ENCODE assay signal across 20 cellular contexts in the genomic region with DNA sequence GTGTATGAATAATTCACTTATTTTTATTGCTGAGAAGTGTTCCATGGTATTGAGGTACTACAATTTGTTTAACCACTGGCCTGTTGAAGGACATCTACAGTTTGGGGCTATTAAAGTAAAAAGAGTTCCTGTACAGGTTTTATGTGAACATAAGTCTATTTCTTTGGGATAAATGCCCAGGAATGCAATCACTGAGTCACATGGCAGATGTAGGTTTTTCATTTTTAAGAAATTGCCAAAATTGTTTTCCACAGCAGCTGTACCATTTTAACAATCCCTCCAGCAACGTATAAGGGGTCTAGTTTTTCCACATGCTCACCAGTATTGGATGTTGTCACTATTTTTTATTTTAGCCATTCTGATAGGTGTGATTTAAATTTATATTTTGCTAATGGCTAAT.
"Had no signal": no experiment of that assay in that cellular context is flagged by ENCODE, and none has a peak within 500 bp of the region (broad histone marks: within the 10 kb centered on the region; RNA-seq: fewer than 3 reads in every experiment).

No MANE protein-coding gene starts in this region.

- FAIRE-seq: colon had no signal

- DNase-seq: activated CD4-positive, alpha-beta memory T cell treated with anti-CD3 and anti-CD28 coated beads, Interleukin-2, amount 10 ng/mL, durations not matched to agents 7 days and 5 days; activated CD4-positive, alpha-beta T cell treated with anti-CD3 and anti-CD28 coated beads, Interleukin-2, amount 10 ng/mL, durations not matched to agents 24 days and 14 days; activated effector memory CD4-positive, alpha-beta T cell treated with Interleukin-2 at 50 U/mL for 16 hours; activated naive CD4-positive, alpha-beta T cell treated with anti-CD3 and anti-CD28 coated beads, Interleukin-2, amount 10 ng/mL, durations not matched to agents 7 days and 5 days; activated naive CD8-positive, alpha-beta T cell treated with anti-CD3 and anti-CD28 coated beads, Interleukin-2, amount 50 U/mL, for 24 hours; activated T-cell treated with anti-CD3 and anti-CD28 coated beads, Interleukin-2, amount 50 U/mL, for 72 hours; central memory CD4-positive, alpha-beta T cell; effector memory CD4-positive, alpha-beta T cell; glutamatergic neuron; islet precursor cell; mucosa of descending colon; nephron progenitor cell; retina; stimulated activated CD4-positive, alpha-beta T cell treated with anti-CD3 and anti-CD28 coated beads, Interleukin-4, amount 100 ng/mL, for 24 hours; stimulated activated naive CD4-positive, alpha-beta T cell treated with Interleukin-2 at 50 U/mL for 16 hours had no signal

- H3K27ac Mint-ChIP-seq: activated CD4-positive, alpha-beta memory T cell treated with anti-CD3 and anti-CD28 coated beads, Interleukin-2, amount 10 ng/mL, durations not matched to agents 7 days and 5 days; activated CD4-positive, alpha-beta T cell treated with anti-CD3 and anti-CD28 coated beads, Interleukin-2, amount 10 ng/mL, durations not matched to agents 24 days and 14 days; activated naive CD4-positive, alpha-beta T cell treated with anti-CD3 and anti-CD28 coated beads, Interleukin-2, amount 10 ng/mL, durations not matched to agents 7 days and 5 days; activated naive CD8-positive, alpha-beta T cell treated with anti-CD3 and anti-CD28 coated beads, Interleukin-2, amount 50 U/mL, for 24 hours; activated T-cell treated with anti-CD3 and anti-CD28 coated beads, Interleukin-2, amount 50 U/mL, for 72 hours; type B pancreatic cell had no signal

- H3K36me3 ChIP-seq: thoracic aorta, vagina had no signal

- H3K27ac ChIP-seq: thoracic aorta, vagina had no signal

- H3K27me3 Mint-ChIP-seq: activated CD4-positive, alpha-beta memory T cell treated with anti-CD3 and anti-CD28 coated beads, Interleukin-2, amount 10 ng/mL, durations not matched to agents 7 days and 5 days; activated naive CD4-positive, alpha-beta T cell treated with anti-CD3 and anti-CD28 coated beads, Interleukin-2, amount 10 ng/mL, durations not matched to agents 7 days and 5 days; activated naive CD8-positive, alpha-beta T cell treated with anti-CD3 and anti-CD28 coated beads, Interleukin-2, amount 50 U/mL, for 24 hours; type B pancreatic cell had no signal

- H3K27me3 ChIP-seq: vagina had no signal

- H3K36me3 Mint-ChIP-seq: activated naive CD4-positive, alpha-beta T cell treated with anti-CD3 and anti-CD28 coated beads, Interleukin-2, amount 10 ng/mL, durations not matched to agents 7 days and 5 days had no signal

- H3K9me3 Mint-ChIP-seq: activated CD4-positive, alpha-beta memory T cell treated with anti-CD3 and anti-CD28 coated beads, Interleukin-2, amount 10 ng/mL, durations not matched to agents 7 days and 5 days; activated CD4-positive, alpha-beta T cell treated with anti-CD3 and anti-CD28 coated beads, Interleukin-2, amount 10 ng/mL, durations not matched to agents 24 days and 14 days; activated naive CD4-positive, alpha-beta T cell treated with anti-CD3 and anti-CD28 coated beads, Interleukin-2, amount 10 ng/mL, durations not matched to agents 7 days and 5 days; type B pancreatic cell had no signal

- H3K9me3 ChIP-seq: mucosa of descending colon, thoracic aorta, vagina had no signal

- H3K4me3 ChIP-seq: mucosa of descending colon, thoracic aorta, vagina had no signal

- H3K4me3 Mint-ChIP-seq: activated CD4-positive, alpha-beta memory T cell treated with anti-CD3 and anti-CD28 coated beads, Interleukin-2, amount 10 ng/mL, durations not matched to agents 7 days and 5 days; activated CD4-positive, alpha-beta T cell treated with anti-CD3 and anti-CD28 coated beads, Interleukin-2, amount 10 ng/mL, durations not matched to agents 24 days and 14 days; activated naive CD4-positive, alpha-beta T cell treated with anti-CD3 and anti-CD28 coated beads, Interleukin-2, amount 10 ng/mL, durations not matched to agents 7 days and 5 days; activated naive CD8-positive, alpha-beta T cell treated with anti-CD3 and anti-CD28 coated beads, Interleukin-2, amount 50 U/mL, for 24 hours; activated T-cell treated with anti-CD3 and anti-CD28 coated beads, Interleukin-2, amount 50 U/mL, for 72 hours; brain; nephron progenitor cell; type B pancreatic cell had no signal

- H3K4me1 Mint-ChIP-seq: activated CD4-positive, alpha-beta memory T cell treated with anti-CD3 and anti-CD28 coated beads, Interleukin-2, amount 10 ng/mL, durations not matched to agents 7 days and 5 days; activated CD4-positive, alpha-beta T cell treated with anti-CD3 and anti-CD28 coated beads, Interleukin-2, amount 10 ng/mL, durations not matched to agents 24 days and 14 days; activated naive CD4-positive, alpha-beta T cell treated with anti-CD3 and anti-CD28 coated beads, Interleukin-2, amount 10 ng/mL, durations not matched to agents 7 days and 5 days; activated naive CD8-positive, alpha-beta T cell treated with anti-CD3 and anti-CD28 coated beads, Interleukin-2, amount 50 U/mL, for 24 hours had no signal
